In genomic region chr3:8444883-8445282, GRCh38 we compare ENCODE assay signal across 16 cellular contexts. TPM values are rescaled to one million over a fixed set of nuclear protein-coding genes. Genes with fewer than 3 reads are reported as not detected.
A peak's percentile ranks its signal among the peaks of the same experiment; 100 is the strongest.
DNase-seq lines count a peak whose midpoint lies in the region; ATAC-seq, FAIRE-seq and TF ChIP-seq lines count a peak whose summit lies in the region.
"Had no signal": no experiment of that assay in that cellular context is flagged by ENCODE, and none has a peak within 500 bp of the region (broad histone marks: within the 10 kb centered on the region; RNA-seq: fewer than 3 reads in every experiment).

No MANE protein-coding gene starts in this region.

- no peaks in the 10 kb centered on the region for H3K9me3 ChIP-seq in GM23248 (ENCODE audit: low read depth)
- H3K9me3 ChIP-seq in kidney (ENCODE audit: control insufficient read depth in 1 of 2, low read length in 2 of 2): no peaks in the 10 kb centered on the region
- H3K9me3 ChIP-seq in skeletal muscle satellite cell (replicated peaks; ENCODE audit: low read length): no peaks in the 10 kb centered on the region
- H3K9me3 ChIP-seq: mucosa of descending colon, uterus had no signal

- H3K9ac ChIP-seq in GM23248: peak overlapping the region; percentile 59
- no peak overlapping the region for H3K9ac ChIP-seq in kidney (ENCODE audit: low read length in 2 of 2)
- H3K9ac ChIP-seq in skeletal muscle satellite cell (ENCODE audit: low read depth, low read length): peak overlapping the region; percentile 67

- no peaks in the 10 kb centered on the region for H3K9me2 ChIP-seq in GM23248 (ENCODE audit: insufficient read depth)

- H3K36me3 ChIP-seq in GM23248 (ENCODE audit: low read depth) (no peaks in the 10 kb centered on the region), kidney (ENCODE audit: control insufficient read depth in 1 of 2, insufficient read depth in 2 of 2, low read length in 2 of 2) (no peaks in the 10 kb centered on the region), skeletal muscle satellite cell (ENCODE audit: insufficient read depth, low read length) (no peaks in the 10 kb centered on the region)
- H3K36me3 ChIP-seq: uterus had no signal

- no peak overlapping the region for H3K4me3 ChIP-seq in GM23248
- H3K4me3 ChIP-seq in kidney (ENCODE audit: low read length in 2 of 2): peak overlapping the region in 1 of 2 donors; percentile 28
- no peak overlapping the region for H3K4me3 ChIP-seq in skeletal muscle satellite cell (ENCODE audit: low read length)
- H3K4me3 ChIP-seq in lower leg skin (ENCODE audit: low read depth, poor library complexity, severe bottlenecking): no peak overlapping the region
- H3K4me3 ChIP-seq: mucosa of descending colon, uterus had no signal

- no peaks in the 10 kb centered on the region for H4K20me1 ChIP-seq in GM23248 (ENCODE audit: insufficient read depth)

- no peak for FAIRE-seq in kidney (lab: Jason Lieb, UNC)

- DNase-seq in GM23248 (peak; percentile 23), kidney (no peak), kidney tubule cell (ENCODE audit: low spot score) (no peak), lower leg skin (ENCODE audit: low spot score in 2 of 2) (no peak)
- DNase-seq in activated naive CD8-positive, alpha-beta T cell treated with anti-CD3 and anti-CD28 coated beads, Interleukin-2, amount 50 U/mL, for 24 hours: no peak
- DNase-seq in stimulated activated effector memory CD8-positive, alpha-beta T cell treated with anti-CD3 and anti-CD28 coated beads, Interleukin-12 subunit alpha, Interleukin-12 subunit beta, amount 100 ng/mL, for 72 hours (ENCODE audit: low spot score in 2 of 2): no peak
- DNase-seq: activated CD4-positive, alpha-beta T cell treated with anti-CD3 and anti-CD28 coated beads for 36 hours; activated T-cell treated with anti-CD3 and anti-CD28 coated beads, Interleukin-2, amount 50 U/mL, for 24 hours; CD4-positive, CD25-positive, alpha-beta regulatory T cell; T-helper 2 cell had no signal

- no peaks in the 10 kb centered on the region for H3K27me3 ChIP-seq in GM23248 (replicated peaks; ENCODE audit: insufficient read depth)
- H3K27me3 ChIP-seq in skeletal muscle satellite cell (ENCODE audit: control insufficient read depth, insufficient read depth, low read length): no peaks in the 10 kb centered on the region
- H3K27me3 ChIP-seq: uterus had no signal

- ATAC-seq in activated naive CD8-positive, alpha-beta T cell treated with anti-CD3 and anti-CD28 coated beads, Interleukin-2, amount 50 U/mL, for 24 hours: no peak
- ATAC-seq in stimulated activated effector memory CD8-positive, alpha-beta T cell treated with anti-CD3 and anti-CD28 coated beads, Interleukin-12 subunit alpha, Interleukin-12 subunit beta, amount 100 ng/mL, for 72 hours: no peak
- ATAC-seq: activated CD4-positive, alpha-beta T cell treated with anti-CD3 and anti-CD28 coated beads for 36 hours had no signal

- H2AFZ ChIP-seq in GM23248: no peak overlapping the region

- WGBS in GM23248 (ENCODE audit: low coverage in 1 of 2, low lambda C conversion rate in 2 of 2, missing lambda C conversion rate in 2 of 2), 2 experiments: 73 to 77% methylated on average over 3 of the region's 3 CpGs
- WGBS in lower leg skin, 2 donors: 93 to 97% methylated on average over 3 of the region's 3 CpGs

- no peaks in the 10 kb centered on the region for H3K9me3 Mint-ChIP-seq in activated naive CD8-positive, alpha-beta T cell treated with anti-CD3 and anti-CD28 coated beads, Interleukin-2, amount 50 U/mL, for 24 hours
- no peaks in the 10 kb centered on the region for H3K9me3 Mint-ChIP-seq in stimulated activated effector memory CD8-positive, alpha-beta T cell treated with anti-CD3 and anti-CD28 coated beads, Interleukin-12 subunit alpha, Interleukin-12 subunit beta, amount 100 ng/mL, for 72 hours
- H3K9me3 Mint-ChIP-seq: activated T-cell treated with anti-CD3 and anti-CD28 coated beads, Interleukin-2, amount 50 U/mL, for 24 hours; IgD-negative memory B cell had no signal

- peaks cover 20% of the 10 kb centered on the region for H3K27me3 Mint-ChIP-seq in activated naive CD8-positive, alpha-beta T cell treated with anti-CD3 and anti-CD28 coated beads, Interleukin-2, amount 50 U/mL, for 24 hours
- H3K27me3 Mint-ChIP-seq: CD4-positive, CD25-positive, alpha-beta regulatory T cell had no signal

- H3K79me2 ChIP-seq in GM23248 (ENCODE audit: insufficient read depth): no peaks in the 10 kb centered on the region

- no peaks in the 10 kb centered on the region for H3K4me1 Mint-ChIP-seq in activated naive CD8-positive, alpha-beta T cell treated with anti-CD3 and anti-CD28 coated beads, Interleukin-2, amount 50 U/mL, for 24 hours
- no peaks in the 10 kb centered on the region for H3K4me1 Mint-ChIP-seq in stimulated activated effector memory CD8-positive, alpha-beta T cell treated with anti-CD3 and anti-CD28 coated beads, Interleukin-12 subunit alpha, Interleukin-12 subunit beta, amount 100 ng/mL, for 72 hours
- H3K4me1 Mint-ChIP-seq: activated CD4-positive, alpha-beta T cell treated with anti-CD3 and anti-CD28 coated beads for 36 hours; IgD-negative memory B cell had no signal

- peaks cover 39% of the 10 kb centered on the region for H3F3A ChIP-seq in GM23248 (ENCODE audit: insufficient read depth)

- no peak overlapping the region for H3K4me3 Mint-ChIP-seq in activated naive CD8-positive, alpha-beta T cell treated with anti-CD3 and anti-CD28 coated beads, Interleukin-2, amount 50 U/mL, for 24 hours
- H3K4me3 Mint-ChIP-seq in stimulated activated effector memory CD8-positive, alpha-beta T cell treated with anti-CD3 and anti-CD28 coated beads, Interleukin-12 subunit alpha, Interleukin-12 subunit beta, amount 100 ng/mL, for 72 hours: no peak overlapping the region
- H3K4me3 Mint-ChIP-seq: activated CD4-positive, alpha-beta T cell treated with anti-CD3 and anti-CD28 coated beads for 36 hours; activated T-cell treated with anti-CD3 and anti-CD28 coated beads, Interleukin-2, amount 50 U/mL, for 24 hours; CD4-positive, CD25-positive, alpha-beta regulatory T cell; dendritic cell treated with granulocyte-macrophage colony-stimulating factor and Interleukin-4, amounts not matched to agents 40 ng/mL and 50 ng/mL, for 4 days; IgD-negative memory B cell had no signal

- in situ Hi-C loops in GM23248 (cut with MboI): loop anchor here (5.0 kb wide), 1 partner anchor 162 kb away; no protein-coding TSS in a partner anchor

- H3K4me2 ChIP-seq in GM23248 (ENCODE audit: unreplicated experiment): peak overlapping the region; percentile 41
- peak overlapping the region; percentile 15 for H3K4me2 ChIP-seq in skeletal muscle satellite cell (ENCODE audit: low read length)

- H3K27ac ChIP-seq in GM23248: peak overlapping the region; percentile 96
- H3K27ac ChIP-seq in VCaP: peak overlapping the region; percentile 99
- H3K27ac ChIP-seq in kidney (ENCODE audit: low read depth in 2 of 2, low read length in 2 of 2): peak overlapping the region; percentile 3 to 33

- no peak for TF ChIP-seq POLR2A in lower leg skin (IDR thresholded peaks at IDR 0.05)

- H3K36me3 Mint-ChIP-seq in activated naive CD8-positive, alpha-beta T cell treated with anti-CD3 and anti-CD28 coated beads, Interleukin-2, amount 50 U/mL, for 24 hours (ENCODE audit: low read depth): no peaks in the 10 kb centered on the region
- H3K36me3 Mint-ChIP-seq in stimulated activated effector memory CD8-positive, alpha-beta T cell treated with anti-CD3 and anti-CD28 coated beads, Interleukin-12 subunit alpha, Interleukin-12 subunit beta, amount 100 ng/mL, for 72 hours: no peaks in the 10 kb centered on the region
- H3K36me3 Mint-ChIP-seq: CD4-positive, CD25-positive, alpha-beta regulatory T cell; IgD-negative memory B cell had no signal

- TF ChIP-seq CTCF in VCaP (conservative IDR thresholded peaks at IDR 0.05) (no peak), kidney (IDR thresholded peaks at IDR 0.05; ENCODE audit: borderline replicate concordance, extremely low read depth, insufficient read depth) (no peak), lower leg skin (IDR thresholded peaks at IDR 0.05) (no peak)

- H3K4me1 ChIP-seq in GM23248 (ENCODE audit: insufficient read depth): peaks cover 46% of the 10 kb centered on the region
- peaks cover 10 to 21% of the 10 kb centered on the region in 2 donors for H3K4me1 ChIP-seq in kidney (ENCODE audit: control insufficient read depth in 1 of 2, insufficient read depth in 1 of 2, low read depth in 1 of 2, low read length in 2 of 2)
- H3K4me1 ChIP-seq in skeletal muscle satellite cell (ENCODE audit: control insufficient read depth, insufficient read depth, low read length): peaks cover 45% of the 10 kb centered on the region
- H3K4me1 ChIP-seq: uterus had no signal

- intact Hi-C loops in kidney (cut with DNase I) (no loop called here), lower leg skin (cut with DNase I; ENCODE audit: low total_unique reads) (loop anchor here (5.0 kb wide), 1 partner anchor 177 kb away; no protein-coding TSS in a partner anchor)

- no peak overlapping the region for H3K27ac Mint-ChIP-seq in activated naive CD8-positive, alpha-beta T cell treated with anti-CD3 and anti-CD28 coated beads, Interleukin-2, amount 50 U/mL, for 24 hours
- H3K27ac Mint-ChIP-seq in stimulated activated effector memory CD8-positive, alpha-beta T cell treated with anti-CD3 and anti-CD28 coated beads, Interleukin-12 subunit alpha, Interleukin-12 subunit beta, amount 100 ng/mL, for 72 hours: no peak overlapping the region
- H3K27ac Mint-ChIP-seq: activated CD4-positive, alpha-beta T cell treated with anti-CD3 and anti-CD28 coated beads for 36 hours; activated T-cell treated with anti-CD3 and anti-CD28 coated beads, Interleukin-2, amount 50 U/mL, for 24 hours; CD4-positive, CD25-positive, alpha-beta regulatory T cell; dendritic cell treated with granulocyte-macrophage colony-stimulating factor and Interleukin-4, amounts not matched to agents 40 ng/mL and 50 ng/mL, for 4 days; IgD-negative memory B cell had no signal

RNA-seq across cellular contexts. Expression of gene LMCD1, which starts 56.7 kb away (rescaled TPM):
- 149 and 259 TPM in 2 replicates for total RNA-seq in GM23248 (2014; rRNA removed; shearing (Covaris generic))
- polyA plus RNA-seq in GM23248 (2016; fragmentation: Nextera tagmentation; extraction: Ambion mirVana) (187 and 189 TPM in 2 replicates), kidney (ENCODE audit: insufficient read depth, low read depth, low replicate concordance) (24.3 TPM)
- total RNA-seq in kidney (65.4 TPM), lower leg skin (10 to 100 TPM; 40.4 to 81.5 (median 54.1) TPM)
- 17.5 and 29.5 TPM in 2 replicates for total RNA-seq in skeletal muscle satellite cell (2012; rRNA removed)

Comparison
In these comparisons a context has a peak if more than half of its experiments do, and no peak if none do; other contexts are left out.
1. H3K27ac ChIP-seq: peak in every context shown above with its lines; median percentile 99 in VCaP; 96 in GM23248; 18 in kidney.
2. H3K9ac ChIP-seq: peak in GM23248 (single experiment) and skeletal muscle satellite cell (single experiment); none in kidney (0 of 2).